8 cellular contexts compared by ENCODE assay signal in the genomic region with DNA sequence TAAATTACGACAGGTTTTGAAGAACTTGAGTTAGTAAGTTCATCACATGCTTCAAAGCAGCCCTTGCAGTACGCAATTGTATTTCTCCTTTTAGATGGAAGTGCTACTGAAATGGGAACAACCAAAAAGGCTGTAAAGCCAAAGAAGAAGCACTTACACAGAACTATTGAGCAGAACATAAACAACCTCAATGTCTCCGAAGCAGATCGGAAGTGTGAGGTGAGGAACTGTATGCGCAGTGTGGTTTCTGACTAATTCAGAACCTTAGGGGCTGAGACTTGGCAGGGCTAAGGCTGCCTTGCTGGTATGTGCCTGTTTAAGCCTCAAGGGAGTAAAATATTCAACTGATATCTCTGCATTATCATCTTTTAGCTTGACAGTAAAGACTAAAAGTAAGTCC.
DNase-seq lines count a peak whose midpoint lies in the region; ATAC-seq and TF ChIP-seq lines count a peak whose summit lies in the region.

No MANE protein-coding gene starts in this region.

- TF ChIP-seq CTCF in astrocyte of the cerebellum (IDR thresholded peaks at IDR 0.05; ENCODE audit: low read depth, low read length, missing control alignments), result no peak

- ATAC-seq in GM19452 (IDR thresholded peaks at IDR 0.05; ENCODE audit: unreplicated experiment) (peak; percentile 93), HG03520 (IDR thresholded peaks at IDR 0.05; ENCODE audit: unreplicated experiment) (peak; percentile 77)

- POLR2A ChIA-PET in HEK293T (lab: Yijun Ruan, JAX), result interaction anchor here (1.7 to 3.6 kb wide), 2 partner anchors 8 to 38 kb away, joined by 5 to 20 read pairs; partner anchors contain the start of genes NCAPH and SNRNP200

- in situ Hi-C loops in astrocyte of the cerebellum (cut with HindIII; ENCODE audit: low sequenced_read_pairs), result no loop called here

- CTCF ChIA-PET in HEK293T (lab: Yijun Ruan, JAX), result no interaction called here

- DNase-seq in Ammon's horn (ENCODE audit: low spot score) (peak; percentile 71), astrocyte of the cerebellum (ENCODE audit: low read depth) (peak; percentile 32), NCI-H1436 treated with DMSO at 0.1 percent for 48 hours (lab: John Stamatoyannopoulos, UW) (no peak), NCI-H446 treated with DMSO at 0.1 percent for 48 hours (lab: John Stamatoyannopoulos, UW) (no peak), NOMO-1 treated with dmso at 0.1 percent for 144 hours (lab: John Stamatoyannopoulos, UW; ENCODE audit: unreplicated experiment) (no peak), HEK293T (ENCODE audit: extremely low spot score) (no peak)

- no peak overlapping the region for H3K4me3 ChIP-seq in astrocyte of the cerebellum (ENCODE audit: low read depth, low read length)

TF ChIP-seq in HEK293T, 16 proteins besides CTCF, POLR2A, EP300 and RAD21:
- TF ChIP-seq L3MBTL2 (conservative IDR thresholded peaks at IDR 0.05) (no peak), FOXA1 (IDR thresholded peaks at IDR 0.05) (no peak), SP1 (IDR thresholded peaks at IDR 0.05) (no peak)
TF ChIP-seq in HEK293T: peak in this region for 0.

Comparison
In these comparisons a context has a peak if more than half of its experiments do, and no peak if none do; other contexts are left out.
1. DNase-seq: peak in Ammon's horn (single experiment) and astrocyte of the cerebellum (single experiment); none in NCI-H1436 treated with DMSO at 0.1 percent for 48 hours (single experiment), NCI-H446 treated with DMSO at 0.1 percent for 48 hours (single experiment), NOMO-1 treated with dmso at 0.1 percent for 144 hours (single experiment) and HEK293T (single experiment).